In genomic region chr1:211895126-211895759, GRCh38 we compare ENCODE assay signal across 1 cellular context.
TF ChIP-seq lines count a peak whose summit lies in the region.

No MANE protein-coding gene starts in this region.

TF ChIP-seq in HepG2, 621 proteins besides CTCF, POLR2A, EP300 and RAD21 (continued from another document):
- peak; percentile 62; the same call in 1 of the 2 replicates for TF ChIP-seq AHDC1 (CRISPR knock-in tag; IDR thresholded peaks at IDR 0.05; ENCODE audit: borderline replicate concordance)
- no peak for TF ChIP-seq DZIP1 (CRISPR knock-in tag; IDR thresholded peaks at IDR 0.05)
- peak; percentile 65; the same call in 1 of the 2 replicates for TF ChIP-seq ZSCAN25 (CRISPR knock-in tag; IDR thresholded peaks at IDR 0.05)
- TF ChIP-seq ARID3A (IDR thresholded peaks at IDR 0.05; ENCODE audit: low read depth, low read length) = no peak
- TF ChIP-seq ZNF605 (CRISPR knock-in tag; IDR thresholded peaks at IDR 0.05) = no peak
- peak; percentile 82; the same call in 1 of the 2 replicates for TF ChIP-seq DPF2 (CRISPR knock-in tag; IDR thresholded peaks at IDR 0.05; ENCODE audit: borderline replicate concordance, low read depth)
- TF ChIP-seq ZNF704 (CRISPR knock-in tag; IDR thresholded peaks at IDR 0.05; ENCODE audit: borderline replicate concordance) = no peak
TF ChIP-seq in HepG2: peak in this region for 91.
